19 cellular contexts compared by ENCODE assay signal in the genomic region with DNA sequence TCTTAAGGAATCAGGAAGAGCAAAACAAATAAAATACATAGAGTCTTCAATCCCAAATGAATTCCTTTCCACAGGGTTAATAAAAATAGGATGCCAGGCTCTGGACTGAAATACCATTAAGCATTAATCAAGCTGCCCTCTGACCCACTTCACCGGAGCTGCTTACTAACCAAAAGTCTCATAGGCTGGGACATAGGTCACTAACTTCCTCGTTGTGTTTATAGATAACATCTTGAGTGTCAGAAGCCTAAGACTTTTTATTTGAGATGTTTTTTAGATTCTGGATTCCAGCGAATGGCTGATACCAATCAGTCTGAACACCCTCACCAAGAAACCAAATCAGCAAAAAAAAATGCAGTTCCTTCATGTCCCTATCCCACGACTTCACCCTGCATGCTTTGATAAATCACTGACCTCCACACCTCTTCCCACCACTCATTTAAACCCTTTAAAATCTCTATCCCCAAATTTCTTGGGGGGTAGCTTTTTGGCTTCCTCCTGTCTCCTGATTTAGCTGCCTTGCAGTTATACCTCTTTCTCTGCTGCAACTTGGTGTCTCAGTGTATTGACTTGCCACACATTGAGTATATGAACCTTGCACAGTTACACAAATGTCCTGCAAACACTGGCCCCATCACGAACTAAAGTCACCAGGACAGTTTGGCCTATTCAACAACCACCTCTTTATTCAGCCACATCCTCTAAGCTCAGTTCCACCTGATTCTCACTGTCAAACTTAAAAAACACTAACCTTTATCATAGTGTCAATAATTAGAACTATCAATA.
A peak's percentile ranks its signal among the peaks of the same experiment; 100 is the strongest.
DNase-seq lines count a peak whose midpoint lies in the region; ATAC-seq, FAIRE-seq and TF ChIP-seq lines count a peak whose summit lies in the region.
"Had no signal": no experiment of that assay in that cellular context is flagged by ENCODE, and none has a peak within 500 bp of the region (broad histone marks: within the 10 kb centered on the region; RNA-seq: fewer than 3 reads in every experiment).

No MANE protein-coding gene starts in this region.

- H3K27ac ChIP-seq in PC-9 = no peak overlapping the region
- H3K27ac ChIP-seq in right lobe of liver = peak overlapping the region in 2 of 3 donors; percentile 18 to 51
- H3K27ac ChIP-seq in small intestine (ENCODE audit: low read depth in 1 of 2, low read length in 1 of 2) = no peak overlapping the region
- H3K27ac ChIP-seq: RWPE1 had no signal

- H3K4me1 ChIP-seq in PC-9 (replicated peaks; ENCODE audit: insufficient read depth) (peaks cover 35% of the 10 kb centered on the region), right lobe of liver (peaks cover 0 to 13% (median 4%) of the 10 kb centered on the region in 4 donors), small intestine (ENCODE audit: control insufficient read depth in 2 of 2, insufficient read depth in 1 of 2, low read depth in 1 of 2, low read length in 1 of 2) (peaks cover 0 to 3% of the 10 kb centered on the region in 2 donors)

- no peaks in the 10 kb centered on the region for H3K36me3 ChIP-seq in PC-9 (ENCODE audit: low read depth)
- no peaks in the 10 kb centered on the region for H3K36me3 ChIP-seq in right lobe of liver
- no peaks in the 10 kb centered on the region for H3K36me3 ChIP-seq in small intestine (ENCODE audit: control insufficient read depth in 2 of 2, insufficient read depth in 2 of 2, low read length in 2 of 2)

- H4K20me1 ChIP-seq in PC-9 (ENCODE audit: insufficient read depth) = no peaks in the 10 kb centered on the region

- TF ChIP-seq CTCF in HFFc6 (IDR thresholded peaks at IDR 0.05) = no peak
- no peak for TF ChIP-seq CTCF in PC-9 (conservative IDR thresholded peaks at IDR 0.05)
- TF ChIP-seq CTCF in right lobe of liver (IDR thresholded peaks at IDR 0.05) = no peak
- TF ChIP-seq CTCF in activated CD8-positive, alpha-beta T cell treated with anti-CD3 and anti-CD28 coated beads for 36 hours (IDR thresholded peaks at IDR 0.05) = no peak

- H3K4me3 Mint-ChIP-seq in HFFc6 = peak overlapping the region; percentile 60
- no peak overlapping the region for H3K4me3 Mint-ChIP-seq in activated CD8-positive, alpha-beta T cell treated with anti-CD3 and anti-CD28 coated beads for 36 hours
- no peak overlapping the region for H3K4me3 Mint-ChIP-seq in effector memory CD8-positive, alpha-beta T cell
- H3K4me3 Mint-ChIP-seq: CD14-positive monocyte, IgD-negative memory B cell had no signal

- peaks cover 4% of the 10 kb centered on the region for H3K9me3 ChIP-seq in PC-9 (ENCODE audit: insufficient read depth, low read depth)
- no peaks in the 10 kb centered on the region for H3K9me3 ChIP-seq in right lobe of liver
- H3K9me3 ChIP-seq in small intestine (ENCODE audit: control insufficient read depth, low read depth) = no peaks in the 10 kb centered on the region

- H2AFZ ChIP-seq in PC-9 = 0 out of 2 replicates have a peak overlapping the region, but pooled peaks have one; percentile 23

- H3K4me1 Mint-ChIP-seq in HFFc6 (ENCODE audit: low read depth) = peaks cover 57% of the 10 kb centered on the region
- no peaks in the 10 kb centered on the region for H3K4me1 Mint-ChIP-seq in activated CD8-positive, alpha-beta T cell treated with anti-CD3 and anti-CD28 coated beads for 36 hours (ENCODE audit: low read depth)
- H3K4me1 Mint-ChIP-seq in effector memory CD8-positive, alpha-beta T cell (ENCODE audit: low read depth in 2 of 2) = no peaks in the 10 kb centered on the region
- H3K4me1 Mint-ChIP-seq: CD14-positive monocyte had no signal

- ATAC-seq in right lobe of liver = peak in 2 of 4 donors; percentile 90 to 95
- ATAC-seq in activated CD8-positive, alpha-beta T cell treated with anti-CD3 and anti-CD28 coated beads for 36 hours = no peak
- ATAC-seq in effector memory CD8-positive, alpha-beta T cell (replicated peaks) = no peak
- ATAC-seq: SK-N-SH treated with all-trans-retinoic acid at 6 μM for 48 hours had no signal

- DNase-seq in HFFc6 = peak; percentile 63
- peak; percentile 51 to 52 for DNase-seq in PC-9
- DNase-seq in right lobe of liver = no peak
- DNase-seq in small intestine = peak; percentile 68
- no peak for DNase-seq in activated CD8-positive, alpha-beta T cell treated with anti-CD3 and anti-CD28 coated beads for 36 hours
- DNase-seq in COLO668 (lab: John Stamatoyannopoulos, UW; ENCODE audit: unreplicated experiment) = no peak
- no peak for DNase-seq in GF-D8 (lab: John Stamatoyannopoulos, UW)
- no peak for DNase-seq in effector memory CD8-positive, alpha-beta T cell
- DNase-seq: AML-193, DMS153, H7, NCI-H1105 treated with DMSO at 0.1 percent for 48 hours, NCI-H1694, SIG-M5, T-helper 1 cell had no signal

- 0 out of 2 replicates have a peak, but pooled peaks cover 6% of the 10 kb centered on the region for H3K9me3 Mint-ChIP-seq in HFFc6
- no peaks in the 10 kb centered on the region for H3K9me3 Mint-ChIP-seq in activated CD8-positive, alpha-beta T cell treated with anti-CD3 and anti-CD28 coated beads for 36 hours
- H3K9me3 Mint-ChIP-seq in effector memory CD8-positive, alpha-beta T cell = no peaks in the 10 kb centered on the region
- H3K9me3 Mint-ChIP-seq: IgD-negative memory B cell had no signal

- no TSS peak for BruUV-seq in PC-9 (replicated peaks; lab: Mats Ljungman, UMichigan)

- peaks cover 8% of the 10 kb centered on the region; the same call in 1 of the 2 replicates for H3K36me3 Mint-ChIP-seq in HFFc6 (ENCODE audit: low read depth)
- H3K36me3 Mint-ChIP-seq in activated CD8-positive, alpha-beta T cell treated with anti-CD3 and anti-CD28 coated beads for 36 hours (ENCODE audit: low read depth) = no peaks in the 10 kb centered on the region
- H3K36me3 Mint-ChIP-seq in effector memory CD8-positive, alpha-beta T cell (ENCODE audit: insufficient read depth) = no peaks in the 10 kb centered on the region
- H3K36me3 Mint-ChIP-seq: CD14-positive monocyte had no signal

- peak overlapping the region; percentile 57 for H3K27ac Mint-ChIP-seq in HFFc6
- H3K27ac Mint-ChIP-seq in activated CD8-positive, alpha-beta T cell treated with anti-CD3 and anti-CD28 coated beads for 36 hours = no peak overlapping the region
- H3K27ac Mint-ChIP-seq in effector memory CD8-positive, alpha-beta T cell = no peak overlapping the region
- H3K27ac Mint-ChIP-seq: CD14-positive monocyte, IgD-negative memory B cell had no signal

- peaks cover 6% of the 10 kb centered on the region for H3K27me3 Mint-ChIP-seq in HFFc6 (ENCODE audit: insufficient read depth)
- H3K27me3 Mint-ChIP-seq in activated CD8-positive, alpha-beta T cell treated with anti-CD3 and anti-CD28 coated beads for 36 hours = peaks cover 4% of the 10 kb centered on the region
- H3K27me3 Mint-ChIP-seq in effector memory CD8-positive, alpha-beta T cell = peaks cover 0 to 6% of the 10 kb centered on the region in 2 donors

- H3K27me3 ChIP-seq in PC-9 (ENCODE audit: insufficient read depth, low read depth) = no peaks in the 10 kb centered on the region
- no peaks in the 10 kb centered on the region for H3K27me3 ChIP-seq in right lobe of liver
- H3K27me3 ChIP-seq in small intestine (ENCODE audit: control insufficient read depth in 2 of 2, insufficient read depth in 2 of 2, low read length in 2 of 2) = no peaks in the 10 kb centered on the region

- POLR2A ChIA-PET in PC-9 (lab: Charles Lee; ENCODE audit: unreplicated experiment) = interaction anchor here (0.6 kb wide), 1 partner anchor 271 kb away, joined by 5 read pairs; no protein-coding TSS in a partner anchor
- POLR2A ChIA-PET in activated CD8-positive, alpha-beta T cell treated with anti-CD3 and anti-CD28 coated beads for 36 hours (lab: Charles Lee) = no interaction called here

- H3K79me2 ChIP-seq in PC-9 (ENCODE audit: low read depth) = no peaks in the 10 kb centered on the region

- no peak overlapping the region for H3K4me3 ChIP-seq in PC-9
- no peak overlapping the region for H3K4me3 ChIP-seq in right lobe of liver
- no peak overlapping the region for H3K4me3 ChIP-seq in small intestine (ENCODE audit: low read depth in 1 of 2, low read length in 2 of 2)

- no peak for TF ChIP-seq POLR2A in right lobe of liver (IDR thresholded peaks at IDR 0.05)

- H3K9me2 ChIP-seq in PC-9 (ENCODE audit: insufficient read depth) = no peaks in the 10 kb centered on the region

- intact Hi-C loops in PC-9 (cut with micrococcal nuclease; ENCODE audit: unreplicated experiment) = loop anchor here (2.0 to 5.0 kb wide), 4 partner anchors 51 to 370 kb away; no protein-coding TSS in a partner anchor
- intact Hi-C loops in right lobe of liver (cut with DNase I) = no loop called here
- intact Hi-C loops in activated CD8-positive, alpha-beta T cell treated with anti-CD3 and anti-CD28 coated beads for 36 hours (cut with micrococcal nuclease) = no loop called here

- no peak for FAIRE-seq in small intestine (lab: Jason Lieb, UNC)

- peak overlapping the region; percentile 30; the same call in 1 of the 2 replicates for H3K4me2 ChIP-seq in PC-9

- H3F3A ChIP-seq in PC-9 (ENCODE audit: insufficient read depth, low read depth) = peaks cover 15% of the 10 kb centered on the region; the same call in 1 of the 2 replicates

- 4% methylated on average over 5 of the region's 5 CpGs for WGBS in right lobe of liver (ENCODE audit: insufficient coverage, low coverage, low lambda C conversion rate, missing lambda C conversion rate)
- WGBS in small intestine, 3 donors = 18 to 26% (median 23%) methylated on average over 5 of the region's 5 CpGs

- CTCF ChIA-PET in PC-9 (lab: Charles Lee) = interaction anchor here (0.7 to 0.8 kb wide), 2 partner anchors 52 to 67 kb away, joined by 4 to 5 read pairs; no protein-coding TSS in a partner anchor
- CTCF ChIA-PET in activated CD8-positive, alpha-beta T cell treated with anti-CD3 and anti-CD28 coated beads for 36 hours (lab: Charles Lee) = interaction anchor here (0.8 kb wide), 1 partner anchor 68 kb away, joined by 3 read pairs; no protein-coding TSS in a partner anchor

Comparison
In these comparisons a context has a peak if more than half of its experiments do, and no peak if none do; other contexts are left out.
1. DNase-seq: peak in HFFc6 (single experiment), PC-9 (2 of 2) and small intestine (single experiment); none in right lobe of liver (0 of 3), activated CD8-positive, alpha-beta T cell treated with anti-CD3 and anti-CD28 coated beads for 36 hours (single experiment), COLO668 (single experiment), GF-D8 (single experiment) and effector memory CD8-positive, alpha-beta T cell (0 of 3).
2. H3K27ac ChIP-seq: peak in right lobe of liver (2 of 3); none in PC-9 (single experiment) and small intestine (0 of 2).